8 cellular contexts compared by ENCODE assay signal in genomic region chr21:29002442-29003144, GRCh38. TPM values are rescaled to one million over a fixed set of nuclear protein-coding genes. Genes with fewer than 3 reads are reported as not detected.
DNase-seq lines count a peak whose midpoint lies in the region; ATAC-seq and TF ChIP-seq lines count a peak whose summit lies in the region.

No MANE protein-coding gene starts in this region.

- peak; percentile 98 for TF ChIP-seq POLR2A in erythroblast (IDR thresholded peaks at IDR 0.05; ENCODE audit: low read length)

- H3K27me3 Mint-ChIP-seq in activated T-cell treated with anti-CD3 and anti-CD28 coated beads, Interleukin-2, amount 50 U/mL, for 24 hours: no peaks in the 10 kb centered on the region

- no peaks in the 10 kb centered on the region for H3F3A ChIP-seq in PC-3 (ENCODE audit: low read length, unreplicated experiment)

- H3K9me3 Mint-ChIP-seq in activated T-cell treated with anti-CD3 and anti-CD28 coated beads, Interleukin-2, amount 50 U/mL, for 24 hours: no peaks in the 10 kb centered on the region

- H4K20me1 ChIP-seq in PC-3 (ENCODE audit: low read length): no peaks in the 10 kb centered on the region

- H3K9me3 ChIP-seq in PC-3 (ENCODE audit: low read length) (no peaks in the 10 kb centered on the region), mucosa of rectum (ENCODE audit: control insufficient read depth in 2 of 2, low read length in 2 of 2) (no peaks in the 10 kb centered on the region)

- TF ChIP-seq CTCF in PC-3 (conservative IDR thresholded peaks at IDR 0.05; ENCODE audit: low read depth, low read length): no peak

- H2AFZ ChIP-seq in PC-3 (ENCODE audit: low read length): peak overlapping the region; percentile 94

- H3K9ac ChIP-seq in PC-3 (ENCODE audit: low read length) (peak overlapping the region; percentile 84), mucosa of rectum (ENCODE audit: low read depth in 1 of 2, low read length in 2 of 2) (peak overlapping the region; percentile 81 to 100)

- no peak for TF ChIP-seq EP300 in Ishikawa (IDR thresholded peaks at IDR 0.05; ENCODE audit: borderline replicate concordance)

- peaks cover 32% of the 10 kb centered on the region for H3K36me3 Mint-ChIP-seq in activated T-cell treated with anti-CD3 and anti-CD28 coated beads, Interleukin-2, amount 50 U/mL, for 24 hours (ENCODE audit: low read depth)

- H3K4me1 ChIP-seq in PC-3 (ENCODE audit: insufficient read depth, low read length): peaks cover 3% of the 10 kb centered on the region; the same call in 1 of the 2 replicates
- H3K4me1 ChIP-seq in mucosa of rectum (ENCODE audit: control insufficient read depth in 2 of 2, insufficient read depth in 2 of 2, low read length in 2 of 2): peaks cover 2 to 5% of the 10 kb centered on the region in 2 donors

- H3K9me2 ChIP-seq in PC-3 (replicated peaks; ENCODE audit: low read length): no peaks in the 10 kb centered on the region

- peak overlapping the region; percentile 94 for H3K4me2 ChIP-seq in PC-3 (ENCODE audit: low read length)

- H3K27me3 ChIP-seq in PC-3 (ENCODE audit: low read length) (no peaks in the 10 kb centered on the region), mucosa of rectum (ENCODE audit: control insufficient read depth in 2 of 2, insufficient read depth in 2 of 2, low read length in 2 of 2) (no peaks in the 10 kb centered on the region)

- H3K4me3 ChIP-seq in PC-3 (ENCODE audit: low read length) (peak overlapping the region; percentile 74), mucosa of rectum (ENCODE audit: low read length in 2 of 2) (peak overlapping the region; percentile 75 to 97)

- intact Hi-C loops in PC-3 (cut with micrococcal nuclease): no loop called here

- no peaks in the 10 kb centered on the region for H3K79me2 ChIP-seq in PC-3 (ENCODE audit: low read length)

- H3K4me1 Mint-ChIP-seq in activated T-cell treated with anti-CD3 and anti-CD28 coated beads, Interleukin-2, amount 50 U/mL, for 24 hours (ENCODE audit: low read depth): peaks cover 14% of the 10 kb centered on the region

- H3K27ac ChIP-seq in PC-3 (ENCODE audit: low read length) (peak overlapping the region; percentile 56), mucosa of rectum (ENCODE audit: low read depth in 2 of 2, low read length in 2 of 2) (peak overlapping the region; percentile 91 to 98)

- CTCF ChIA-PET in PC-3 (lab: Charles Lee): no interaction called here

- peak overlapping the region; percentile 98 for H3K27ac Mint-ChIP-seq in activated T-cell treated with anti-CD3 and anti-CD28 coated beads, Interleukin-2, amount 50 U/mL, for 24 hours

- peak overlapping the region; percentile 91 for H3K4me3 Mint-ChIP-seq in activated T-cell treated with anti-CD3 and anti-CD28 coated beads, Interleukin-2, amount 50 U/mL, for 24 hours

- TSS peak; percentile 50 for BruUV-seq in PC-3 (replicated peaks; lab: Mats Ljungman, UMichigan)

- H3K36me3 ChIP-seq in PC-3 (ENCODE audit: low read depth, low read length): peaks cover 8% of the 10 kb centered on the region; the same call in 1 of the 2 replicates
- H3K36me3 ChIP-seq in mucosa of rectum (ENCODE audit: control insufficient read depth in 2 of 2, insufficient read depth in 2 of 2, low read length in 2 of 2): peaks cover 3 to 5% of the 10 kb centered on the region in 2 donors

- POLR2A ChIA-PET in PC-3 (lab: Charles Lee; ENCODE audit: unreplicated experiment): interaction anchor here (1.1 to 1.2 kb wide), 2 partner anchors 10 to 22 kb away, joined by 9 to 15 read pairs; partner anchors contain the start of genes LTN1 and USP16

- ATAC-seq in GM21619 (IDR thresholded peaks at IDR 0.05; ENCODE audit: unreplicated experiment): peak; percentile 100
- peak; percentile 97 for ATAC-seq in PC-3

- DNase-seq in DMS153 treated with DMSO at 0.1 percent for 48 hours (lab: John Stamatoyannopoulos, UW; ENCODE audit: unreplicated experiment) (peak; percentile 80), PC-3 (peak; percentile 89), erythroblast (lab: John Stamatoyannopoulos, UW) (peak; percentile 97 to 98)
- DNase-seq in activated T-cell treated with anti-CD3 and anti-CD28 coated beads, Interleukin-2, amount 50 U/mL, for 24 hours: peak; percentile 93
- DNase-seq in stimulated activated CD8-positive, alpha-beta memory T cell treated with anti-CD3 and anti-CD28 coated beads, Interleukin-4, amount 100 ng/mL, for 4 hours (ENCODE audit: low read depth in 2 of 2, low spot score in 1 of 2): peak; percentile 84 to 88

- TF ChIP-seq RAD21 in Ishikawa (IDR thresholded peaks at IDR 0.05; ENCODE audit: low read depth): no peak

TF ChIP-seq in Ishikawa, 13 proteins besides CTCF, POLR2A, EP300 and RAD21:
- TF ChIP-seq TAF1 (IDR thresholded peaks at IDR 0.05; ENCODE audit: low read depth): peak; percentile 57
- TF ChIP-seq ZBTB7A (IDR thresholded peaks at IDR 0.05; ENCODE audit: low read depth): no peak
- TF ChIP-seq MAX (IDR thresholded peaks at IDR 0.05): peak; percentile 84

RNA-seq across cellular contexts. Expression of gene LTN1, which starts 9.9 kb away (rescaled TPM):
- total RNA-seq in PC-3 (2014; rRNA removed): 16.4 and 21.0 TPM in 2 replicates

RNA-seq across cellular contexts. Expression of gene RWDD2B, which starts 16.6 kb away (rescaled TPM):
- 10.3 and 20.2 TPM in 2 replicates for total RNA-seq in PC-3 (2014; rRNA removed)

RNA-seq across cellular contexts. Expression of gene USP16, which starts 21.9 kb away (rescaled TPM):
- 21.2 and 24.1 TPM in 2 replicates for total RNA-seq in PC-3 (2014; rRNA removed)

Comparison
In these comparisons a context has a peak if more than half of its experiments do, and no peak if none do; other contexts are left out.
1. Peak in every context shown above with its lines: DNase-seq, ATAC-seq, H3K4me3 ChIP-seq and H3K27ac ChIP-seq.